Comparison of ENCODE assay signal across 8 cellular contexts in genomic region chr3:56692520-56693433, GRCh38. TPM values are rescaled to one million over a fixed set of nuclear protein-coding genes. Genes with fewer than 3 reads are reported as not detected.
A peak's percentile ranks its signal among the peaks of the same experiment; 100 is the strongest.
DNase-seq lines count a peak whose midpoint lies in the region; ATAC-seq and TF ChIP-seq lines count a peak whose summit lies in the region.
"Not testable (repeated sequence)": the region's sequence is repeated elsewhere in the genome, so short reads cannot be mapped to it uniquely, and the experiment has no call there.

No MANE protein-coding gene starts in this region.

- not testable (repeated sequence) for H3K36me3 Mint-ChIP-seq in activated T-cell treated with anti-CD3 and anti-CD28 coated beads, Interleukin-2, amount 50 U/mL, for 72 hours (ENCODE audit: insufficient read depth in 2 of 2)

- peak; percentile 68 for DNase-seq in GM10266 (ENCODE audit: extremely low spot score)
- peak; percentile 35 for DNase-seq in RPMI7951 (ENCODE audit: low read depth)
- peak; percentile 44 to 56 for DNase-seq in activated T-cell treated with anti-CD3 and anti-CD28 coated beads, Interleukin-2, amount 50 U/mL, for 72 hours
- DNase-seq in left kidney (ENCODE audit: low read depth, low spot score) = peak; percentile 12
- peak; percentile 48 to 53 for DNase-seq in stimulated activated naive CD8-positive, alpha-beta T cell treated with anti-CD3 and anti-CD28 coated beads, Interleukin-15, amount 100 ng/mL, for 72 hours

- not testable (repeated sequence) for H3K9me3 Mint-ChIP-seq in activated T-cell treated with anti-CD3 and anti-CD28 coated beads, Interleukin-2, amount 50 U/mL, for 72 hours; stimulated activated naive CD8-positive, alpha-beta T cell treated with anti-CD3 and anti-CD28 coated beads, Interleukin-15, amount 100 ng/mL, for 72 hours

- ATAC-seq in GM19351 (IDR thresholded peaks at IDR 0.05; ENCODE audit: unreplicated experiment) (peak; percentile 66), HG02623 (IDR thresholded peaks at IDR 0.05; ENCODE audit: unreplicated experiment) (peak; percentile 61), HG03432 (IDR thresholded peaks at IDR 0.05; ENCODE audit: unreplicated experiment) (peak; percentile 86)
- peak; percentile 93 to 97 for ATAC-seq in activated T-cell treated with anti-CD3 and anti-CD28 coated beads, Interleukin-2, amount 50 U/mL, for 72 hours (replicated peaks in 1 of 2)
- peak; percentile 96 for ATAC-seq in stimulated activated naive CD8-positive, alpha-beta T cell treated with anti-CD3 and anti-CD28 coated beads, Interleukin-15, amount 100 ng/mL, for 72 hours

- peak overlapping the region; percentile 70 for H3K27ac Mint-ChIP-seq in activated T-cell treated with anti-CD3 and anti-CD28 coated beads, Interleukin-2, amount 50 U/mL, for 72 hours
- H3K27ac Mint-ChIP-seq in stimulated activated naive CD8-positive, alpha-beta T cell treated with anti-CD3 and anti-CD28 coated beads, Interleukin-15, amount 100 ng/mL, for 72 hours = peak overlapping the region; percentile 13 to 36

- peaks cover 37% of the 10 kb centered on the region for H3K4me1 Mint-ChIP-seq in activated T-cell treated with anti-CD3 and anti-CD28 coated beads, Interleukin-2, amount 50 U/mL, for 72 hours (ENCODE audit: low read depth)
- H3K4me1 Mint-ChIP-seq in stimulated activated naive CD8-positive, alpha-beta T cell treated with anti-CD3 and anti-CD28 coated beads, Interleukin-15, amount 100 ng/mL, for 72 hours = peaks cover 47% of the 10 kb centered on the region

- peak overlapping the region; percentile 55 to 90 for H3K4me3 Mint-ChIP-seq in activated T-cell treated with anti-CD3 and anti-CD28 coated beads, Interleukin-2, amount 50 U/mL, for 72 hours
- H3K4me3 Mint-ChIP-seq in stimulated activated naive CD8-positive, alpha-beta T cell treated with anti-CD3 and anti-CD28 coated beads, Interleukin-15, amount 100 ng/mL, for 72 hours = peak overlapping the region; percentile 71 to 73

- H3K27me3 Mint-ChIP-seq in activated T-cell treated with anti-CD3 and anti-CD28 coated beads, Interleukin-2, amount 50 U/mL, for 72 hours (ENCODE audit: low read depth); stimulated activated naive CD8-positive, alpha-beta T cell treated with anti-CD3 and anti-CD28 coated beads, Interleukin-15, amount 100 ng/mL, for 72 hours: not testable (repeated sequence)

- TF ChIP-seq CTCF in GM10266 (IDR thresholded peaks at IDR 0.05; ENCODE audit: control insufficient read depth, insufficient read depth, low read depth, missing control alignments) = not testable (repeated sequence)

RNA-seq across cellular contexts. Expression of gene TASOR, which starts 9.7 kb away (rescaled TPM):
- 69.0 and 86.3 TPM in 2 replicates for total RNA-seq in RPMI7951 (2014; rRNA removed; shearing (Covaris generic))
- 10 to 100 TPM; 82.6 to 91.8 TPM for total RNA-seq in activated T-cell treated with anti-CD3 and anti-CD28 coated beads, Interleukin-2, amount 50 U/mL, for 72 hours

Comparison
In these comparisons a context has a peak if more than half of its experiments do, and no peak if none do; other contexts are left out.
1. Peak in every context shown above with its lines: DNase-seq and ATAC-seq.
2. DNase-seq: peak in every context shown above with its lines; median percentile 68 in GM10266; 50 in stimulated activated naive CD8-positive, alpha-beta T cell treated with anti-CD3 and anti-CD28 coated beads, Interleukin-15, amount 100 ng/mL, for 72 hours; 50 in activated T-cell treated with anti-CD3 and anti-CD28 coated beads, Interleukin-2, amount 50 U/mL, for 72 hours; 35 in RPMI7951; 12 in left kidney.